In genomic region chr7:13231216-13231615, GRCh38 we compare ENCODE assay signal across 19 cellular contexts.
DNase-seq lines count a peak whose midpoint lies in the region; TF ChIP-seq lines count a peak whose summit lies in the region.
"Had no signal": no experiment of that assay in that cellular context is flagged by ENCODE, and none has a peak within 500 bp of the region (broad histone marks: within the 10 kb centered on the region; RNA-seq: fewer than 3 reads in every experiment).

No MANE protein-coding gene starts in this region.

- H3K27me3 Mint-ChIP-seq in nephron progenitor cell (ENCODE audit: low read depth, poor library complexity) = no peaks in the 10 kb centered on the region
- H3K27me3 Mint-ChIP-seq: CD4-positive, CD25-positive, alpha-beta regulatory T cell had no signal

- H3K9me3 Mint-ChIP-seq in nephron progenitor cell = peaks cover 4% of the 10 kb centered on the region
- H3K9me3 Mint-ChIP-seq: CD4-positive, CD25-positive, alpha-beta regulatory T cell; CD8-positive, alpha-beta memory T cell had no signal

- no peak overlapping the region for H3K27ac ChIP-seq in substantia nigra (ENCODE audit: low read depth, low read length, poor library complexity, severe bottlenecking)
- H3K27ac ChIP-seq: GM23248 had no signal

- DNase-seq in NCI-H2227 (lab: John Stamatoyannopoulos, UW; ENCODE audit: unreplicated experiment) (peak; percentile 75), ecto neural progenitor cell (ENCODE audit: low spot score) (peak; percentile 62), nephron progenitor cell (peak; percentile 18), retina (peak; percentile 58), substantia nigra (lab: John Stamatoyannopoulos, UW) (no peak), SHP77 treated with DMSO at 0.1 percent for 48 hours (lab: John Stamatoyannopoulos, UW) (no peak), NCI-H2081 treated with DMSO at 0.1 percent for 48 hours (lab: John Stamatoyannopoulos, UW) (no peak)
- no peak for DNase-seq in activated CD4-positive, alpha-beta T cell treated with anti-CD3 and anti-CD28 coated beads, Interleukin-2, amount 50 U/mL, for 48 hours
- DNase-seq: BE2C; C1 segment of cervical spinal cord; CD4-positive, CD25-positive, alpha-beta regulatory T cell; CD8-positive, alpha-beta memory T cell; COR-L47; DMS 273 treated with DMSO at 0.1 percent for 48 hours; DMS53; DND-41; EL; GM23248; HCEC 1CT had no signal

- no peak for TF ChIP-seq CTCF in nephron progenitor cell (IDR thresholded peaks at IDR 0.05)

- no peak overlapping the region for H3K27ac Mint-ChIP-seq in nephron progenitor cell
- H3K27ac Mint-ChIP-seq: CD4-positive, CD25-positive, alpha-beta regulatory T cell; CD8-positive, alpha-beta memory T cell had no signal

- peaks cover 26% of the 10 kb centered on the region for H3K4me1 Mint-ChIP-seq in nephron progenitor cell
- H3K4me1 Mint-ChIP-seq: CD4-positive, CD25-positive, alpha-beta regulatory T cell; CD8-positive, alpha-beta memory T cell had no signal

- H3K36me3 Mint-ChIP-seq in nephron progenitor cell (ENCODE audit: low read depth) = no peaks in the 10 kb centered on the region
- H3K36me3 Mint-ChIP-seq: CD4-positive, CD25-positive, alpha-beta regulatory T cell; CD8-positive, alpha-beta memory T cell had no signal

- H3K4me3 Mint-ChIP-seq in nephron progenitor cell = no peak overlapping the region
- H3K4me3 Mint-ChIP-seq: CD4-positive, CD25-positive, alpha-beta regulatory T cell; CD8-positive, alpha-beta memory T cell had no signal

Comparison
In these comparisons a context has a peak if more than half of its experiments do, and no peak if none do; other contexts are left out.
1. DNase-seq: peak in NCI-H2227 (single experiment), ecto neural progenitor cell (single experiment), nephron progenitor cell (single experiment) and retina (single experiment); none in activated CD4-positive, alpha-beta T cell treated with anti-CD3 and anti-CD28 coated beads, Interleukin-2, amount 50 U/mL, for 48 hours (0 of 2), substantia nigra (0 of 49), SHP77 treated with DMSO at 0.1 percent for 48 hours (single experiment) and NCI-H2081 treated with DMSO at 0.1 percent for 48 hours (single experiment).